Comparison of ENCODE assay signal across 26 cellular contexts in the genomic region with DNA sequence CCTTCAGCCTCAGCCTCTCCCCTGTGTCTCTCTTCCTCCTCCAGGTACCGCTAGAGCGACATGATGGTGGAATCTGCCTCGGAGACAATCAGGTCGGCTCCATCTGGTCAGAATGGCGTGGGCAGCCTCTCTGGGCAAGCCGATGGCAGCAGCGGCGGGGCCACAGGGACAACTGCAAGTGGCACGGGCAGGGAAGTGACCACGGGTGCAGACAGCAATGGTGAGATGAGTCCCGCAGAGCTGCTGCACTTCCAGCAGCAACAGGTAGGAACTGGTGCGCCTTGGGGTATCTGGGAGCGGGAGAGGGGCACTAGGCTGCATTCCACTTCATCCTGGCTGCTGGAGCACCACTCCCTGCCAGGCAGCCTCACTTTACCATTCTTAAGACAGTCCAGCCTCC.
"Had no signal": no experiment of that assay in that cellular context is flagged by ENCODE, and none has a peak within 500 bp of the region (broad histone marks: within the 10 kb centered on the region; RNA-seq: fewer than 3 reads in every experiment).

No MANE protein-coding gene starts in this region.

- H3K27me3 ChIP-seq: ovary, right atrium auricular region, stomach, suprapubic skin, tibial nerve, upper lobe of left lung, vagina had no signal

- H3K27ac Mint-ChIP-seq: nephron; progenitor cell of endocrine pancreas; stimulated activated naive B cell treated with anti-CD40 and anti-IgM and Interleukin-4, amounts not matched to agents 10 μg/mL and 1 μg/mL and 100 μg/mL, for 72 hours had no signal

- FAIRE-seq: keratinocyte had no signal

- H3K4me3 ChIP-seq: lower lobe of right lung, ovary, right atrium auricular region, skin epidermis, stomach, suprapubic skin, thoracic aorta, tibial nerve, upper lobe of left lung, vagina had no signal

- DNase-seq: hippocampal formation; kidney glomerular epithelial cell; left cardiac atrium; lower lobe of right lung; mammary epithelial cell; mesenchymal stem cell; naive thymus-derived CD8-positive, alpha-beta T cell; ovary; stimulated activated CD4-positive, alpha-beta T cell treated with anti-CD3 and anti-CD28 coated beads, Interleukin-12 subunit alpha, Interleukin-12 subunit beta, amount 100 ng/mL, for 4 hours; stimulated activated CD4-positive, alpha-beta T cell treated with anti-CD3 and anti-CD28 coated beads, Interleukin-15, amount 100 ng/mL, for 24 hours; stimulated activated CD4-positive, alpha-beta T cell treated with anti-CD3 and anti-CD28 coated beads, Interleukin-2, amount 100 ng/mL, for 24 hours; stimulated activated CD4-positive, alpha-beta T cell treated with anti-CD3 and anti-CD28 coated beads, Interleukin-4, amount 100 ng/mL, for 1 hour; stimulated activated naive B cell treated with anti-CD40 and anti-IgM and Interleukin-4, amounts not matched to agents 10 μg/mL and 1 μg/mL and 100 μg/mL, for 72 hours; stimulated activated naive CD8-positive, alpha-beta T cell treated with anti-CD3 and anti-CD28 coated beads, Interleukin-15, Interleukin-2, amounts not matched to agents 100 U/mL and 50 U/mL, for 24 hours; stomach had no signal

- H3K9me3 Mint-ChIP-seq: naive thymus-derived CD8-positive, alpha-beta T cell; nephron; neural crest cell; stimulated activated naive B cell treated with anti-CD40 and anti-IgM and Interleukin-4, amounts not matched to agents 10 μg/mL and 1 μg/mL and 100 μg/mL, for 72 hours had no signal

- H3K4me3 Mint-ChIP-seq: naive thymus-derived CD8-positive, alpha-beta T cell; nephron; neural crest cell; stimulated activated naive B cell treated with anti-CD40 and anti-IgM and Interleukin-4, amounts not matched to agents 10 μg/mL and 1 μg/mL and 100 μg/mL, for 72 hours had no signal

- H3K9me3 ChIP-seq: lower lobe of right lung, ovary, right atrium auricular region, stomach, suprapubic skin, thoracic aorta, tibial nerve, upper lobe of left lung, vagina had no signal

- H3K27me3 Mint-ChIP-seq: naive thymus-derived CD8-positive, alpha-beta T cell; progenitor cell of endocrine pancreas; stimulated activated naive B cell treated with anti-CD40 and anti-IgM and Interleukin-4, amounts not matched to agents 10 μg/mL and 1 μg/mL and 100 μg/mL, for 72 hours had no signal

- H3K27ac ChIP-seq: lower lobe of right lung, ovary, right atrium auricular region, skin epidermis, stomach, suprapubic skin, thoracic aorta, upper lobe of left lung, vagina had no signal

- H3K36me3 ChIP-seq: ovary, vagina had no signal
